ENCODE assay signal across 1 cellular context in genomic region chr14:103700753-103701490, GRCh38.
TF ChIP-seq lines count a peak whose summit lies in the region.

No MANE protein-coding gene starts in this region.

TF ChIP-seq in HepG2, 621 proteins besides CTCF, POLR2A, EP300 and RAD21:
- TF ChIP-seq KLF16 (CRISPR knock-in tag; IDR thresholded peaks at IDR 0.05) (no peak), AGO2 (optimal IDR thresholded peaks at IDR 0.05; ENCODE audit: low read depth, low read length) (peak; percentile 48), ZNF740 (CRISPR knock-in tag; IDR thresholded peaks at IDR 0.05) (0 out of 2 replicates have a peak, but pooled peaks have one; percentile 22)
